1 cellular context compared by ENCODE assay signal in genomic region chr7:124784879-124785818, GRCh38.
A peak's percentile ranks its signal among the peaks of the same experiment; 100 is the strongest.
TF ChIP-seq lines count a peak whose summit lies in the region.

No MANE protein-coding gene starts in this region.

TF ChIP-seq in K562, 482 proteins besides CTCF, POLR2A, EP300 and RAD21 (continued from another document):
- TF ChIP-seq LCOR (CRISPR knock-in tag; IDR thresholded peaks at IDR 0.05) (0 out of 2 replicates have a peak, but pooled peaks have one; percentile 37), TFE3 (CRISPR knock-in tag; IDR thresholded peaks at IDR 0.05) (peak; percentile 10; the same call in 1 of the 2 replicates), ZNF384 (IDR thresholded peaks at IDR 0.05; ENCODE audit: low read depth, low read length) (peak; percentile 90), TBL1XR1 (IDR thresholded peaks at IDR 0.05; ENCODE audit: low read length in 2 of 2) (0 out of 4 replicates have a peak, but pooled peaks of 1 of the 2 experiments have one; percentile 11), ZNF165 (CRISPR knock-in tag; IDR thresholded peaks at IDR 0.05; ENCODE audit: borderline replicate concordance) (no peak), MAFG (tag; conservative IDR thresholded peaks at IDR 0.05) (no peak), NCOA2 (IDR thresholded peaks at IDR 0.05; ENCODE audit: partially characterized antibody in 2 of 2) (peak in 1 of 2 experiments; percentile 17), ZNF41 (CRISPR knock-in tag; conservative IDR thresholded peaks at IDR 0.05) (no peak), JUND (IDR thresholded peaks at IDR 0.05; ENCODE audit: borderline replicate concordance, low read depth, low read length) (no peak), JUND (tag; IDR thresholded peaks at IDR 0.05; ENCODE audit: borderline replicate concordance, low read depth, low read length) (no peak), PCBP2 (IDR thresholded peaks at IDR 0.05; ENCODE audit: low read depth, low read length, poor library complexity, severe bottlenecking) (no peak), SMARCE1 (IDR thresholded peaks at IDR 0.05) (no peak), SMC3 (conservative IDR thresholded peaks at IDR 0.05; ENCODE audit: insufficient read depth, low read depth, low read length) (peak; percentile 86), MTA2 (IDR thresholded peaks at IDR 0.05; ENCODE audit: low read depth) (no peak), CBX8 (IDR thresholded peaks at IDR 0.05; ENCODE audit: borderline replicate concordance, extremely low read depth, low read depth, low read length, poor library complexity, severe bottlenecking) (no peak), HNRNPH1 (optimal IDR thresholded peaks at IDR 0.05; ENCODE audit: low read depth, low read length) (no peak), HDAC8 (tag; IDR thresholded peaks at IDR 0.05) (no peak)
- TF ChIP-seq, protein P1, sequence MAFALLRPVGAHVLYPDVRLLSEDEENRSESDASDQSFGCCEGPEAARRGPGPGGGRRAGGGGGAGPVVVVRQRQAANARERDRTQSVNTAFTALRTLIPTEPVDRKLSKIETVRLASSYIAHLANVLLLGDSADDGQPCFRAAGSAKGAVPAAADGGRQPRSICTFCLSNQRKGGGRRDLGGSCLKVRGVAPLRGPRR (CRISPR knock-in tag; IDR thresholded peaks at IDR 0.05): no peak
- TF ChIP-seq, protein P2, sequence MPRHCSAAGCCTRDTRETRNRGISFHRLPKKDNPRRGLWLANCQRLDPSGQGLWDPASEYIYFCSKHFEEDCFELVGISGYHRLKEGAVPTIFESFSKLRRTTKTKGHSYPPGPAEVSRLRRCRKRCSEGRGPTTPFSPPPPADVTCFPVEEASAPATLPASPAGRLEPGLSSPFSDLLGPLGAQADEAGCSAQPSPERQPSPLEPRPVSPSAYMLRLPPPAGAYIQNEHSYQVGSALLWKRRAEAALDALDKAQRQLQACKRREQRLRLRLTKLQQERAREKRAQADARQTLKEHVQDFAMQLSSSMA (CRISPR knock-in tag; IDR thresholded peaks at IDR 0.05): no peak
- TF ChIP-seq, protein P3, sequence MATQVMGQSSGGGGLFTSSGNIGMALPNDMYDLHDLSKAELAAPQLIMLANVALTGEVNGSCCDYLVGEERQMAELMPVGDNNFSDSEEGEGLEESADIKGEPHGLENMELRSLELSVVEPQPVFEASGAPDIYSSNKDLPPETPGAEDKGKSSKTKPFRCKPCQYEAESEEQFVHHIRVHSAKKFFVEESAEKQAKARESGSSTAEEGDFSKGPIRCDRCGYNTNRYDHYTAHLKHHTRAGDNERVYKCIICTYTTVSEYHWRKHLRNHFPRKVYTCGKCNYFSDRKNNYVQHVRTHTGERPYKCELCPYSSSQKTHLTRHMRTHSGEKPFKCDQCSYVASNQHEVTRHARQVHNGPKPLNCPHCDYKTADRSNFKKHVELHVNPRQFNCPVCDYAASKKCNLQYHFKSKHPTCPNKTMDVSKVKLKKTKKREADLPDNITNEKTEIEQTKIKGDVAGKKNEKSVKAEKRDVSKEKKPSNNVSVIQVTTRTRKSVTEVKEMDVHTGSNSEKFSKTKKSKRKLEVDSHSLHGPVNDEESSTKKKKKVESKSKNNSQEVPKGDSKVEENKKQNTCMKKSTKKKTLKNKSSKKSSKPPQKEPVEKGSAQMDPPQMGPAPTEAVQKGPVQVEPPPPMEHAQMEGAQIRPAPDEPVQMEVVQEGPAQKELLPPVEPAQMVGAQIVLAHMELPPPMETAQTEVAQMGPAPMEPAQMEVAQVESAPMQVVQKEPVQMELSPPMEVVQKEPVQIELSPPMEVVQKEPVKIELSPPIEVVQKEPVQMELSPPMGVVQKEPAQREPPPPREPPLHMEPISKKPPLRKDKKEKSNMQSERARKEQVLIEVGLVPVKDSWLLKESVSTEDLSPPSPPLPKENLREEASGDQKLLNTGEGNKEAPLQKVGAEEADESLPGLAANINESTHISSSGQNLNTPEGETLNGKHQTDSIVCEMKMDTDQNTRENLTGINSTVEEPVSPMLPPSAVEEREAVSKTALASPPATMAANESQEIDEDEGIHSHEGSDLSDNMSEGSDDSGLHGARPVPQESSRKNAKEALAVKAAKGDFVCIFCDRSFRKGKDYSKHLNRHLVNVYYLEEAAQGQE (CRISPR knock-in tag; IDR thresholded peaks at IDR 0.05; ENCODE audit: low read depth): no peak
- TF ChIP-seq, protein P4, sequence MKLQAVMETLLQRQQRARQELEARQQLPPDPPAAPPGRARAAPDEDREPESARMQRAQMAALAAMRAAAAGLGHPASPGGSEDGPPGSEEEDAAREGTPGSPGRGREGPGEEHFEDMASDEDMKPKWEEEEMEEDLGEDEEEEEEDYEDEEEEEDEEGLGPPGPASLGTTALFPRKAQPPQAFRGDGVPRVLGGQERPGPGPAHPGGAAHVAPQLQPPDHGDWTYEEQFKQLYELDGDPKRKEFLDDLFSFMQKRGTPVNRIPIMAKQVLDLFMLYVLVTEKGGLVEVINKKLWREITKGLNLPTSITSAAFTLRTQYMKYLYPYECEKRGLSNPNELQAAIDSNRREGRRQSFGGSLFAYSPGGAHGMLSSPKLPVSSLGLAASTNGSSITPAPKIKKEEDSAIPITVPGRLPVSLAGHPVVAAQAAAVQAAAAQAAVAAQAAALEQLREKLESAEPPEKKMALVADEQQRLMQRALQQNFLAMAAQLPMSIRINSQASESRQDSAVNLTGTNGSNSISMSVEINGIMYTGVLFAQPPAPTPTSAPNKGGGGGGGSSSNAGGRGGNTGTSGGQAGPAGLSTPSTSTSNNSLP (IDR thresholded peaks at IDR 0.05; ENCODE audit: borderline replicate concordance, low read depth, low read length): no peak
